In genomic region chr11:34940026-34940677, GRCh38 we compare ENCODE assay signal across 13 cellular contexts. TPM values are rescaled to one million over a fixed set of nuclear protein-coding genes. Genes with fewer than 3 reads are reported as not detected.
DNase-seq lines count a peak whose midpoint lies in the region; ATAC-seq and TF ChIP-seq lines count a peak whose summit lies in the region.
"Had no signal": no experiment of that assay in that cellular context is flagged by ENCODE, and none has a peak within 500 bp of the region (broad histone marks: within the 10 kb centered on the region; RNA-seq: fewer than 3 reads in every experiment).

No MANE protein-coding gene starts in this region.

- H3K4me1 ChIP-seq in heart left ventricle (peaks cover 0 to 21% (median 6%) of the 10 kb centered on the region in 12 donors), Panc1 (ENCODE audit: control insufficient read depth, insufficient read depth, low read length) (peaks cover 4% of the 10 kb centered on the region; the same call in 1 of the 2 replicates), thyroid gland (peaks cover 16 to 28% of the 10 kb centered on the region in 2 donors)

- TF ChIP-seq CTCF in heart left ventricle (IDR thresholded peaks at IDR 0.05), result no peak
- TF ChIP-seq CTCF in Panc1 (IDR thresholded peaks at IDR 0.05), result peak; percentile 36; the same call in 1 of the 2 replicates
- TF ChIP-seq CTCF in fibroblast of pulmonary artery (IDR thresholded peaks at IDR 0.05; ENCODE audit: low read length, missing control alignments), result no peak
- no peak for TF ChIP-seq CTCF in thyroid gland (IDR thresholded peaks at IDR 0.05)

- intact Hi-C loops in heart left ventricle (cut with DNase I) (no loop called here), cardiac septum (cut with DNase I) (no loop called here), Panc1 (cut with micrococcal nuclease; ENCODE audit: unreplicated experiment) (no loop called here), thyroid gland (cut with DNase I) (no loop called here)

- H3K36me3 ChIP-seq in heart left ventricle, result peaks cover 0 to 8% (median 0%) of the 10 kb centered on the region in 9 donors
- H3K36me3 ChIP-seq in Panc1 (ENCODE audit: control insufficient read depth, insufficient read depth, low read length), result 0 out of 2 replicates have a peak, but pooled peaks cover 2% of the 10 kb centered on the region
- no peaks in the 10 kb centered on the region for H3K36me3 ChIP-seq in thyroid gland
- H3K36me3 ChIP-seq: cardiac muscle cell had no signal

- H3K9me3 ChIP-seq in heart left ventricle (peaks cover 0 to 17% (median 7%) of the 10 kb centered on the region in 12 donors), Panc1 (ENCODE audit: control insufficient read depth, insufficient read depth, low read depth, low read length) (peaks cover 27% of the 10 kb centered on the region; the same call in 1 of the 2 replicates), thyroid gland (no peaks in the 10 kb centered on the region)

- no peaks in the 10 kb centered on the region for H3K27me3 ChIP-seq in heart left ventricle
- no peaks in the 10 kb centered on the region for H3K27me3 ChIP-seq in Panc1 (ENCODE audit: control insufficient read depth, insufficient read depth, low read length)
- H3K27me3 ChIP-seq in thyroid gland, result no peaks in the 10 kb centered on the region
- H3K27me3 ChIP-seq: cardiac muscle cell had no signal

- no peak overlapping the region for H3K27ac ChIP-seq in heart left ventricle
- H3K27ac ChIP-seq in Panc1 (ENCODE audit: low read length), result peak overlapping the region; percentile 64; the same call in 1 of the 2 replicates
- peak overlapping the region; percentile 28 to 65 (median 55) for H3K27ac ChIP-seq in thyroid gland

- WGBS in heart left ventricle, 4 donors, result 50 to 61% (median 54%) methylated on average over 4 of the region's 4 CpGs
- 48 to 55% methylated on average over 4 of the region's 4 CpGs for WGBS in thyroid gland, 2 donors

- DNase-seq in heart left ventricle (no peak), cardiac septum (ENCODE audit: low spot score) (no peak), Panc1 (ENCODE audit: low read depth, low spot score) (no peak), fibroblast of pulmonary artery (ENCODE audit: low read depth) (peak; percentile 16), thyroid gland (peak in 1 of 2 donors; percentile 3), NCI-H2029 treated with DMSO at 0.1 percent for 48 hours (lab: John Stamatoyannopoulos, UW) (no peak), hippocampal formation (lab: John Stamatoyannopoulos, UW) (no peak)
- DNase-seq: ACHN, DMS79, NCI-H2081 had no signal

- ATAC-seq in heart left ventricle (peak in 3 of 4 donors; percentile 44 to 75 (median 68)), Panc1 (peak; percentile 62; the same call in 1 of the 2 replicates), GM18909 (IDR thresholded peaks at IDR 0.05; ENCODE audit: poor library complexity, unreplicated experiment) (no peak)

- H3K4me3 ChIP-seq in heart left ventricle, result no peak overlapping the region
- no peak overlapping the region for H3K4me3 ChIP-seq in Panc1 (ENCODE audit: low read depth in 2 of 2, low read length in 2 of 2)
- H3K4me3 ChIP-seq in fibroblast of pulmonary artery (replicated peaks; ENCODE audit: low read depth, low read length), result no peak overlapping the region
- no peak overlapping the region for H3K4me3 ChIP-seq in thyroid gland (replicated peaks in 1 of 3)
- H3K4me3 ChIP-seq: cardiac muscle cell, smooth muscle cell had no signal

- in situ Hi-C loops in Panc1 (cut with HindIII; ENCODE audit: low pct_unique_long_range_greater_than_20kb, low sequenced_read_pairs), result no loop called here

- TF ChIP-seq POLR2A in heart left ventricle (IDR thresholded peaks at IDR 0.05) (no peak), thyroid gland (IDR thresholded peaks at IDR 0.05) (no peak)

- BruUV-seq in Panc1 (replicated peaks; lab: Mats Ljungman, UMichigan), result no TSS peak

- CTCF ChIA-PET in Panc1 (lab: Charles Lee), result interaction anchor here (0.7 kb wide), 1 partner anchor 317 kb away, joined by 3 read pairs; no protein-coding TSS in a partner anchor

- POLR2A ChIA-PET in Panc1 (lab: Charles Lee), result no interaction called here

RNA-seq across cellular contexts. Expression of gene PDHX, which starts 23.7 kb away (rescaled TPM):
- total RNA-seq in heart left ventricle, result 100 to 1,000 TPM in 7 of 9 donors, 10 to 100 TPM in 2; 87.0 to 204 (median 138) TPM
- polyA plus RNA-seq in heart left ventricle, result 10 to 100 TPM; 74.0 to 94.9 TPM
- total RNA-seq in cardiac septum, result 118 TPM
- 63.0 TPM for total RNA-seq in Panc1 (2021; ENCODE audit: unreplicated experiment)
- polyA plus RNA-seq in Panc1 (2012; ENCODE audit: insufficient read length), result 35.1 TPM
- 10 to 100 TPM; 30.8 to 35.2 (median 31.2) TPM for total RNA-seq in thyroid gland

RNA-seq across cellular contexts. Expression of gene APIP, which starts 24.0 kb away (rescaled TPM):
- 10 to 100 TPM; 20.8 to 35.3 (median 26.6) TPM for total RNA-seq in heart left ventricle
- 10 to 100 TPM; 15.8 to 24.5 TPM for polyA plus RNA-seq in heart left ventricle
- 36.5 TPM for total RNA-seq in cardiac septum
- total RNA-seq in Panc1 (2021; ENCODE audit: unreplicated experiment), result 42.6 TPM
- polyA plus RNA-seq in Panc1 (2012; ENCODE audit: insufficient read length), result 25.5 TPM
- total RNA-seq in thyroid gland, result 10 to 100 TPM; 35.6 to 54.3 (median 39.0) TPM

Comparison
In these comparisons a context has a peak if more than half of its experiments do, and no peak if none do; other contexts are left out.
1. H3K27ac ChIP-seq: peak in Panc1 (single experiment) and thyroid gland (3 of 3); none in heart left ventricle (0 of 12).